In the genomic region with DNA sequence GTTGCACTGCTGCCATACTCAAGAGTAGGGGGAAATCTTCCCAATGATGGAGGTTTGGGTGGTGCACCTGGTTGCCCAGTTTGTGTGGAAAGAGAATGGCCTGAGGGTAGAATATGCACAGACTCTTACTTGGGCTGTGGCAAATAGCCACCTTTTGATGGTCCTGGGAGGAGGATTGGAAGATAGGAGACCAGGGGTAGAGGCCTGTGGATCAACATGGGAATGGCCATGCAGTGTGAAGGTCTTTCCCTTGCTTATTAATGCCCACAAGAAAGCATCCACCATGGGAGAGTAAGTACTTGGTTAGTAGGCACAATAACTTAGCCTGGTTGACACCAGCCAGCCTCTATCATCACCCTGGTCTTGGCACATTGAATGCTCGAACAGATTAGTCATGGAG, we compare ENCODE assay signal across 6 cellular contexts.
"Had no signal": no experiment of that assay in that cellular context is flagged by ENCODE, and none has a peak within 500 bp of the region (broad histone marks: within the 10 kb centered on the region; RNA-seq: fewer than 3 reads in every experiment).

No MANE protein-coding gene starts in this region.

- H3K27ac ChIP-seq: HL-60 had no signal

- H3K4me3 ChIP-seq: K562 had no signal

- ATAC-seq: HepG2, K562 had no signal

- DNase-seq: IMR-90, KBM-7, KG1 had no signal
